ENCODE assay signal across 27 cellular contexts in genomic region chr17:30793282-30793977, GRCh38. TPM values are rescaled to one million over a fixed set of nuclear protein-coding genes. Genes with fewer than 3 reads are reported as not detected.
DNase-seq lines count a peak whose midpoint lies in the region; ATAC-seq, FAIRE-seq and TF ChIP-seq lines count a peak whose summit lies in the region.
"Had no signal": no experiment of that assay in that cellular context is flagged by ENCODE, and none has a peak within 500 bp of the region (broad histone marks: within the 10 kb centered on the region; RNA-seq: fewer than 3 reads in every experiment).

No MANE protein-coding gene starts in this region.

- no peak overlapping the region for H3K4me3 Mint-ChIP-seq in activated CD8-positive, alpha-beta T cell treated with anti-CD3 and anti-CD28 coated beads, Interleukin-2, amount 10 ng/mL, durations not matched to agents 7 days and 5 days
- no peak overlapping the region for H3K4me3 Mint-ChIP-seq in naive thymus-derived CD4-positive, alpha-beta T cell
- H3K4me3 Mint-ChIP-seq: activated B cell treated with CpG ODN at 0.5 μM for 24 hours; activated CD8-positive, alpha-beta memory T cell treated with anti-CD3 and anti-CD28 coated beads, Interleukin-2, amount 10 ng/mL, durations not matched to agents 7 days and 5 days; nephron had no signal

- CTCF ChIA-PET in activated CD8-positive, alpha-beta T cell treated with anti-CD3 and anti-CD28 coated beads, Interleukin-2, amount 10 ng/mL, durations not matched to agents 7 days and 5 days (lab: Charles Lee) = interaction anchor here (6.3 kb wide), 1 partner anchor 32 kb away, joined by 33 read pairs; the partner anchor contains the start of gene CRLF3
- CTCF ChIA-PET in naive thymus-derived CD4-positive, alpha-beta T cell (lab: Charles Lee) = no interaction called here

- TF ChIP-seq EP300 in sigmoid colon (IDR thresholded peaks at IDR 0.05) = no peak

- no peaks in the 10 kb centered on the region for H3K9me3 Mint-ChIP-seq in activated CD8-positive, alpha-beta T cell treated with anti-CD3 and anti-CD28 coated beads, Interleukin-2, amount 10 ng/mL, durations not matched to agents 7 days and 5 days (ENCODE audit: insufficient read depth)
- no peaks in the 10 kb centered on the region for H3K9me3 Mint-ChIP-seq in naive thymus-derived CD4-positive, alpha-beta T cell
- H3K9me3 Mint-ChIP-seq: activated B cell treated with CpG ODN at 0.5 μM for 24 hours, nephron had no signal

- no peak for TF ChIP-seq CTCF in sigmoid colon (IDR thresholded peaks at IDR 0.05)
- no peak for TF ChIP-seq CTCF in heart left ventricle (IDR thresholded peaks at IDR 0.05)

- H3K27me3 Mint-ChIP-seq in activated CD8-positive, alpha-beta T cell treated with anti-CD3 and anti-CD28 coated beads, Interleukin-2, amount 10 ng/mL, durations not matched to agents 7 days and 5 days (ENCODE audit: low read depth) = no peaks in the 10 kb centered on the region
- no peaks in the 10 kb centered on the region for H3K27me3 Mint-ChIP-seq in naive thymus-derived CD4-positive, alpha-beta T cell
- H3K27me3 Mint-ChIP-seq: activated B cell treated with CpG ODN at 0.5 μM for 24 hours; activated CD8-positive, alpha-beta memory T cell treated with anti-CD3 and anti-CD28 coated beads, Interleukin-2, amount 10 ng/mL, durations not matched to agents 7 days and 5 days had no signal

- no peaks in the 10 kb centered on the region for H3K27me3 ChIP-seq in naive thymus-derived CD4-positive, alpha-beta T cell (ENCODE audit: control insufficient read depth in 2 of 2, insufficient read depth in 2 of 2, low read length in 2 of 2)
- H3K27me3 ChIP-seq in sigmoid colon (no peaks in the 10 kb centered on the region), heart left ventricle (no peaks in the 10 kb centered on the region)
- H3K27me3 ChIP-seq: BLaER1, body of pancreas, vagina had no signal

- 92 to 93% methylated on average over 9 of the region's 9 CpGs for WGBS in sigmoid colon, 2 donors
- WGBS in heart left ventricle, 4 donors = 89 to 90% (median 90%) methylated on average over 9 of the region's 9 CpGs

- intact Hi-C loops in naive thymus-derived CD4-positive, alpha-beta T cell (cut with micrococcal nuclease) = no loop called here
- intact Hi-C loops in sigmoid colon (cut with DNase I) (no loop called here), heart left ventricle (cut with DNase I) (no loop called here)

- no peak for ATAC-seq in activated CD8-positive, alpha-beta T cell treated with anti-CD3 and anti-CD28 coated beads, Interleukin-2, amount 10 ng/mL, durations not matched to agents 7 days and 5 days
- no peak for ATAC-seq in naive thymus-derived CD4-positive, alpha-beta T cell
- no peak for ATAC-seq in heart left ventricle
- ATAC-seq: A549; activated CD8-positive, alpha-beta memory T cell treated with anti-CD3 and anti-CD28 coated beads, Interleukin-2, amount 10 ng/mL, durations not matched to agents 7 days and 5 days; body of pancreas; psoas muscle had no signal

- TF ChIP-seq POLR2A in sigmoid colon (IDR thresholded peaks at IDR 0.05) (no peak), heart left ventricle (IDR thresholded peaks at IDR 0.05) (no peak)

- peak; percentile 49 for DNase-seq in activated CD8-positive, alpha-beta memory T cell treated with anti-CD3 and anti-CD28 coated beads for 24 hours
- no peak for DNase-seq in activated CD8-positive, alpha-beta memory T cell treated with anti-CD3 and anti-CD28 coated beads, Interleukin-2, amount 50 U/mL, for 48 hours
- peak; percentile 18 for DNase-seq in activated CD8-positive, alpha-beta T cell treated with anti-CD3 and anti-CD28 coated beads, Interleukin-2, amount 10 ng/mL, durations not matched to agents 7 days and 5 days
- no peak for DNase-seq in naive thymus-derived CD4-positive, alpha-beta T cell
- DNase-seq in sigmoid colon (no peak), heart left ventricle (no peak), frontal cortex (ENCODE audit: low spot score in 2 of 2) (no peak)
- DNase-seq: activated B cell treated with CpG ODN at 0.5 μM for 24 hours; activated CD8-positive, alpha-beta memory T cell treated with anti-CD3 and anti-CD28 coated beads, Interleukin-2, amount 10 ng/mL, durations not matched to agents 7 days and 5 days; body of pancreas; DMS 273 treated with DMSO at 0.1 percent for 48 hours; foreskin fibroblast; GOT3; NCI-H1436 treated with DMSO at 0.1 percent for 48 hours; NCI-H2171; psoas muscle; SHP77 treated with DMSO at 0.1 percent for 48 hours; small intestine; stimulated activated CD4-positive, alpha-beta T cell treated with anti-CD3 and anti-CD28 coated beads, Interleukin-4, amount 100 ng/mL, for 1 hour; T-helper 2 cell had no signal

- POLR2A ChIA-PET in activated CD8-positive, alpha-beta T cell treated with anti-CD3 and anti-CD28 coated beads, Interleukin-2, amount 10 ng/mL, durations not matched to agents 7 days and 5 days (lab: Charles Lee) = interaction anchor here (1.2 kb wide), 1 partner anchor 13 kb away, joined by 5 read pairs; no protein-coding TSS in a partner anchor
- POLR2A ChIA-PET in naive thymus-derived CD4-positive, alpha-beta T cell (lab: Charles Lee) = interaction anchor here (0.6 kb wide), 1 partner anchor 558 kb away, joined by 6 read pairs; no protein-coding TSS in a partner anchor

- H3K27ac ChIP-seq in naive thymus-derived CD4-positive, alpha-beta T cell (ENCODE audit: low read depth, low read length) = no peak overlapping the region
- H3K27ac ChIP-seq in sigmoid colon = no peak overlapping the region
- H3K27ac ChIP-seq in heart left ventricle = no peak overlapping the region
- H3K27ac ChIP-seq: A549, BLaER1, body of pancreas, coronary artery, psoas muscle, vagina had no signal

- no peak overlapping the region for H3K4me3 ChIP-seq in naive thymus-derived CD4-positive, alpha-beta T cell (ENCODE audit: low read length)
- H3K4me3 ChIP-seq in sigmoid colon = no peak overlapping the region
- H3K4me3 ChIP-seq in heart left ventricle = no peak overlapping the region
- H3K4me3 ChIP-seq: A549, BLaER1, body of pancreas, coronary artery, psoas muscle, vagina had no signal

- peaks cover 15% of the 10 kb centered on the region for H3K4me1 Mint-ChIP-seq in activated CD8-positive, alpha-beta T cell treated with anti-CD3 and anti-CD28 coated beads, Interleukin-2, amount 10 ng/mL, durations not matched to agents 7 days and 5 days (ENCODE audit: low read depth)
- H3K4me1 Mint-ChIP-seq in naive thymus-derived CD4-positive, alpha-beta T cell = peaks cover 7 to 28% (median 20%) of the 10 kb centered on the region in 7 donors
- H3K4me1 Mint-ChIP-seq: activated B cell treated with CpG ODN at 0.5 μM for 24 hours, nephron had no signal

- H3K9me3 ChIP-seq in naive thymus-derived CD4-positive, alpha-beta T cell (ENCODE audit: control insufficient read depth in 2 of 3, low read length in 3 of 3) = no peaks in the 10 kb centered on the region
- no peaks in the 10 kb centered on the region for H3K9me3 ChIP-seq in sigmoid colon
- no peaks in the 10 kb centered on the region for H3K9me3 ChIP-seq in heart left ventricle
- H3K9me3 ChIP-seq: A549, BLaER1, body of pancreas, psoas muscle, vagina had no signal

- peaks cover 11 to 92% (median 30%) of the 10 kb centered on the region in 3 experiments for H3K36me3 ChIP-seq in naive thymus-derived CD4-positive, alpha-beta T cell (ENCODE audit: control insufficient read depth in 2 of 3, insufficient read depth in 3 of 3, low read length in 3 of 3)
- H3K36me3 ChIP-seq in sigmoid colon (peaks cover 6 to 76% (median 28%) of the 10 kb centered on the region in 4 donors), heart left ventricle (peaks cover 0 to 98% (median 90%) of the 10 kb centered on the region in 9 donors)

- H3K27ac Mint-ChIP-seq in activated CD8-positive, alpha-beta T cell treated with anti-CD3 and anti-CD28 coated beads, Interleukin-2, amount 10 ng/mL, durations not matched to agents 7 days and 5 days = no peak overlapping the region
- H3K27ac Mint-ChIP-seq in naive thymus-derived CD4-positive, alpha-beta T cell = peak overlapping the region in 5 of 9 donors; percentile 34 to 62 (median 47)
- H3K27ac Mint-ChIP-seq: activated B cell treated with CpG ODN at 0.5 μM for 24 hours had no signal

- peak; percentile 19 for FAIRE-seq in G401.6 (lab: Jason Lieb, UNC)
- no peak for FAIRE-seq in frontal cortex (lab: Jason Lieb, UNC)
- FAIRE-seq: A549, GM19239, small intestine had no signal

- peaks cover 65% of the 10 kb centered on the region for H3K36me3 Mint-ChIP-seq in activated CD8-positive, alpha-beta T cell treated with anti-CD3 and anti-CD28 coated beads, Interleukin-2, amount 10 ng/mL, durations not matched to agents 7 days and 5 days (ENCODE audit: low read depth)
- peaks cover 12 to 47% (median 37%) of the 10 kb centered on the region in 5 donors for H3K36me3 Mint-ChIP-seq in naive thymus-derived CD4-positive, alpha-beta T cell

- no peaks in the 10 kb centered on the region for H3K4me1 ChIP-seq in naive thymus-derived CD4-positive, alpha-beta T cell (ENCODE audit: control insufficient read depth in 2 of 2, insufficient read depth in 2 of 2, low read length in 2 of 2)
- H3K4me1 ChIP-seq in sigmoid colon = no peaks in the 10 kb centered on the region
- H3K4me1 ChIP-seq in heart left ventricle = no peaks in the 10 kb centered on the region
- H3K4me1 ChIP-seq: BLaER1, body of pancreas, psoas muscle, vagina had no signal

RNA-seq across cellular contexts. Expression of gene CRLF3, which starts 31.1 kb away (rescaled TPM):
- total RNA-seq in activated CD8-positive, alpha-beta T cell treated with anti-CD3 and anti-CD28 coated beads, Interleukin-2, amount 10 ng/mL, durations not matched to agents 7 days and 5 days = 10 to 100 TPM; 61.4 to 65.6 TPM
- 100 to 1,000 TPM in 2 of 5 experiments, 10 to 100 TPM in 3; 65.5 to 142 (median 86.7) TPM for total RNA-seq in naive thymus-derived CD4-positive, alpha-beta T cell
- polyA plus RNA-seq in naive thymus-derived CD4-positive, alpha-beta T cell = 100 to 1,000 TPM; 200 to 220 TPM
- total RNA-seq in sigmoid colon (10 to 100 TPM in 2 of 4 donors, 1 to 10 TPM in 2; 7.2 to 11.4 (median 9.8) TPM), heart left ventricle (10 to 100 TPM in 1 of 9 donors, 1 to 10 TPM in 8; 4.4 to 12.3 (median 5.5) TPM), frontal cortex (15.1 TPM)
- polyA plus RNA-seq in sigmoid colon (10 to 100 TPM; 10.8 to 17.4 (median 12.9) TPM), heart left ventricle (1 to 10 TPM; 3.0 to 4.4 TPM)

RNA-seq across cellular contexts. Expression of gene ATAD5, which starts 38.3 kb away (rescaled TPM):
- total RNA-seq in activated CD8-positive, alpha-beta T cell treated with anti-CD3 and anti-CD28 coated beads, Interleukin-2, amount 10 ng/mL, durations not matched to agents 7 days and 5 days = 10 to 100 TPM; 33.5 to 37.0 TPM
- 10 to 100 TPM in 1 of 5 experiments, 1 to 10 TPM in 4; 3.5 to 22.1 (median 5.0) TPM for total RNA-seq in naive thymus-derived CD4-positive, alpha-beta T cell
- 1 to 10 TPM; 1.3 to 1.5 TPM for polyA plus RNA-seq in naive thymus-derived CD4-positive, alpha-beta T cell
- total RNA-seq in sigmoid colon (1 to 10 TPM in 2 of 4 donors, under 1 TPM in 2; 0.71 to 1.7 (median 1.0) TPM), heart left ventricle (1 to 10 TPM in 1 of 9 donors, under 1 TPM in 8; 0.32 to 2.5 (median 0.49) TPM), frontal cortex (8.6 TPM)
- polyA plus RNA-seq in sigmoid colon (1 to 10 TPM in 1 of 3 donors, under 1 TPM in 2; 0.46 to 1.7 (median 0.60) TPM), heart left ventricle (under 1 TPM; 0.25 to 0.34 TPM)

Comparison
In these comparisons a context has a peak if more than half of its experiments do, and no peak if none do; other contexts are left out.
1. DNase-seq: peak in activated CD8-positive, alpha-beta memory T cell treated with anti-CD3 and anti-CD28 coated beads for 24 hours (single experiment) and activated CD8-positive, alpha-beta T cell treated with anti-CD3 and anti-CD28 coated beads, Interleukin-2, amount 10 ng/mL, durations not matched to agents 7 days and 5 days (single experiment); none in activated CD8-positive, alpha-beta memory T cell treated with anti-CD3 and anti-CD28 coated beads, Interleukin-2, amount 50 U/mL, for 48 hours (single experiment), naive thymus-derived CD4-positive, alpha-beta T cell (0 of 9), sigmoid colon (single experiment), heart left ventricle (0 of 5) and frontal cortex (0 of 2).